ENCODE assay signal across 8 cellular contexts in genomic region chr3:188749010-188749617, GRCh38.
DNase-seq lines count a peak whose midpoint lies in the region; FAIRE-seq and TF ChIP-seq lines count a peak whose summit lies in the region.

No MANE protein-coding gene starts in this region.

- H3K4me2 ChIP-seq in neuronal stem cell (ENCODE audit: insufficient read depth, low read length, poor library complexity, severe bottlenecking): no peak overlapping the region

- no peak overlapping the region for H2BK5ac ChIP-seq in neuronal stem cell (ENCODE audit: low read length)

- H3K18ac ChIP-seq in neuronal stem cell (ENCODE audit: low read length): no peak overlapping the region

- H3K9me3 ChIP-seq in neuronal stem cell (replicated peaks in 1 of 2; ENCODE audit: control insufficient read depth in 2 of 2, insufficient read depth in 1 of 2, low read depth in 1 of 2, low read length in 2 of 2): no peaks in the 10 kb centered on the region

- H3K4ac ChIP-seq in neuronal stem cell (ENCODE audit: low read length): no peak overlapping the region

- H3K4me3 ChIP-seq in AG10803 (ENCODE audit: low read length): no peak overlapping the region
- H3K4me3 ChIP-seq in bronchial epithelial cell (ENCODE audit: low read depth, low read length): no peak overlapping the region
- no peak overlapping the region for H3K4me3 ChIP-seq in neuronal stem cell (ENCODE audit: low read length in 2 of 2)

- FAIRE-seq in bronchial epithelial cell (lab: Jason Lieb, UNC): peak; percentile 89

- no peak overlapping the region for H2BK120ac ChIP-seq in neuronal stem cell (ENCODE audit: low read depth, low read length)

- no peak overlapping the region for H4K8ac ChIP-seq in neuronal stem cell (ENCODE audit: low read depth, low read length)

- H3K14ac ChIP-seq in neuronal stem cell (ENCODE audit: low read length): no peak overlapping the region

- no peak overlapping the region for H2AFZ ChIP-seq in neuronal stem cell (ENCODE audit: low read length)

- H3K23ac ChIP-seq in neuronal stem cell (ENCODE audit: low read depth, low read length, poor library complexity): no peak overlapping the region

- no peaks in the 10 kb centered on the region for H3K27me3 ChIP-seq in bronchial epithelial cell (ENCODE audit: control insufficient read depth, insufficient read depth, low read length)
- no peaks in the 10 kb centered on the region for H3K27me3 ChIP-seq in neuronal stem cell (ENCODE audit: control insufficient read depth in 3 of 3, insufficient read depth in 3 of 3, low read depth in 1 of 3, low read length in 3 of 3)

- H3K79me1 ChIP-seq in neuronal stem cell (ENCODE audit: low read depth, low read length): no peaks in the 10 kb centered on the region

- H2AK5ac ChIP-seq in neuronal stem cell (ENCODE audit: low read depth, low read length): no peak overlapping the region

- TF ChIP-seq CTCF in AG10803 (conservative IDR thresholded peaks at IDR 0.05; ENCODE audit: low read length) (peak; percentile 12; the same call in 1 of the 2 replicates), bronchial epithelial cell (IDR thresholded peaks at IDR 0.05; ENCODE audit: insufficient read depth, low read length, severe bottlenecking) (peak; percentile 64)

- H3K4me1 ChIP-seq in neuronal stem cell (ENCODE audit: control insufficient read depth in 2 of 2, insufficient read depth in 1 of 2, low read depth in 1 of 2, low read length in 2 of 2): no peaks in the 10 kb centered on the region

- H3K9ac ChIP-seq in neuronal stem cell (ENCODE audit: low read depth, low read length, poor library complexity): no peak overlapping the region

- no peak for DNase-seq in AG10803 (ENCODE audit: low read depth)
- peak; percentile 53 for DNase-seq in H4 (ENCODE audit: low spot score)
- peak; percentile 3 for DNase-seq in T-helper 22 cell (ENCODE audit: low read depth)
- peak; percentile 34 for DNase-seq in bronchial epithelial cell (ENCODE audit: low read depth)
- DNase-seq in neuronal stem cell (ENCODE audit: low spot score): peak; percentile 6
- DNase-seq in SW 1271 (lab: John Stamatoyannopoulos, UW): no peak
- no peak for DNase-seq in retina
- no peak for DNase-seq in NCI-H1436 (lab: John Stamatoyannopoulos, UW)

- H2BK12ac ChIP-seq in neuronal stem cell (ENCODE audit: low read length): no peak overlapping the region

- H4K91ac ChIP-seq in neuronal stem cell (ENCODE audit: low read depth, low read length, poor library complexity): no peak overlapping the region

- no CpG with 5 or more reads among the region's 5 CpGs for WGBS in neuronal stem cell (ENCODE audit: extremely low coverage in 2 of 2, insufficient read length in 2 of 2, insufficient replicate concordance in 1 of 2), 2 donors

- no peak overlapping the region for H3K27ac ChIP-seq in neuronal stem cell (replicated peaks; ENCODE audit: low read length)

- H3K36me3 ChIP-seq in bronchial epithelial cell (ENCODE audit: control insufficient read depth, insufficient read depth, low read length) (no peaks in the 10 kb centered on the region), neuronal stem cell (replicated peaks in 1 of 2; ENCODE audit: control insufficient read depth in 2 of 2, insufficient read depth in 2 of 2, low read length in 2 of 2) (no peaks in the 10 kb centered on the region)

- H2BK15ac ChIP-seq in neuronal stem cell (ENCODE audit: low read length): no peak overlapping the region

Comparison
In these comparisons a context has a peak if more than half of its experiments do, and no peak if none do; other contexts are left out.
1. DNase-seq: peak in H4 (single experiment), T-helper 22 cell (single experiment), bronchial epithelial cell (single experiment) and neuronal stem cell (single experiment); none in AG10803 (single experiment), SW 1271 (0 of 2), retina (single experiment) and NCI-H1436 (single experiment).